14 cellular contexts compared by ENCODE assay signal in genomic region chr1:211942583-211942982, GRCh38.
DNase-seq lines count a peak whose midpoint lies in the region; FAIRE-seq lines count a peak whose summit lies in the region.
"Had no signal": no experiment of that assay in that cellular context is flagged by ENCODE, and none has a peak within 500 bp of the region (broad histone marks: within the 10 kb centered on the region; RNA-seq: fewer than 3 reads in every experiment).

No MANE protein-coding gene starts in this region.

- no peaks in the 10 kb centered on the region for H3K79me1 ChIP-seq in mesenchymal stem cell (replicated peaks; ENCODE audit: low read length, poor library complexity, severe bottlenecking)

- DNase-seq in NCI-H1417 (lab: John Stamatoyannopoulos, UW), result peak in 2 of 3 experiments; percentile 65 to 86
- peak; percentile 42 for DNase-seq in NCI-H748 (lab: John Stamatoyannopoulos, UW; ENCODE audit: unreplicated experiment)
- DNase-seq in amygdala (lab: John Stamatoyannopoulos, UW), result no peak
- no peak for DNase-seq in NK-92 (lab: John Stamatoyannopoulos, UW; ENCODE audit: unreplicated experiment)
- DNase-seq in Kasumi-1 (lab: John Stamatoyannopoulos, UW), result no peak
- DNase-seq in mesenchymal stem cell, result no peak
- DNase-seq: Caco-2, GDM1, GM23248 had no signal

- no peak overlapping the region for H3K18ac ChIP-seq in mesenchymal stem cell (ENCODE audit: low read depth in 1 of 2, low read length in 2 of 2)

- no peak overlapping the region for H4K91ac ChIP-seq in mesenchymal stem cell (ENCODE audit: low read length)

- no peak overlapping the region for H3K4me3 ChIP-seq in mesenchymal stem cell (ENCODE audit: insufficient read depth in 1 of 2, low read depth in 1 of 2, low read length in 2 of 2)
- H3K4me3 ChIP-seq: BLaER1 treated with 17β-estradiol and CSF1 and Interleukin-3, amounts not matched to agents 10 nM and 100 nM; GM23248; HAP-1 had no signal

- no peak overlapping the region for H3K4me2 ChIP-seq in mesenchymal stem cell (ENCODE audit: low read length, poor library complexity, severe bottlenecking)
- H3K4me2 ChIP-seq: BLaER1 treated with 17β-estradiol and CSF1 and Interleukin-3, amounts not matched to agents 10 nM and 100 nM had no signal

- H3K27ac ChIP-seq in mesenchymal stem cell (ENCODE audit: low read length, poor library complexity, severe bottlenecking), result no peak overlapping the region
- H3K27ac ChIP-seq: BLaER1 treated with 17β-estradiol and CSF1 and Interleukin-3, amounts not matched to agents 10 nM and 100 nM; GM23248 had no signal

- no peak overlapping the region for H3K23ac ChIP-seq in mesenchymal stem cell (ENCODE audit: low read length in 2 of 2)

- peak; percentile 96 for FAIRE-seq in islet of Langerhans (lab: Jason Lieb, UNC)
- FAIRE-seq: GM18507, HepG2 had no signal

- no peak overlapping the region for H2BK120ac ChIP-seq in mesenchymal stem cell (ENCODE audit: low read depth, low read length)

- no peak overlapping the region for H4K8ac ChIP-seq in mesenchymal stem cell (ENCODE audit: low read length)

- no peak overlapping the region for H3K14ac ChIP-seq in mesenchymal stem cell (ENCODE audit: low read length in 2 of 2)

- H2AK5ac ChIP-seq in mesenchymal stem cell (ENCODE audit: low read length, severe bottlenecking), result no peak overlapping the region

- no peaks in the 10 kb centered on the region for H3K27me3 ChIP-seq in mesenchymal stem cell (ENCODE audit: control insufficient read depth in 1 of 2, insufficient read depth in 1 of 2, low read length in 2 of 2)
- H3K27me3 ChIP-seq: BLaER1 treated with 17β-estradiol and CSF1 and Interleukin-3, amounts not matched to agents 10 nM and 100 nM had no signal

- H2BK5ac ChIP-seq in mesenchymal stem cell (ENCODE audit: low read depth, low read length, poor library complexity, severe bottlenecking), result no peak overlapping the region

- peaks cover 4 to 28% of the 10 kb centered on the region in 2 experiments for H3K36me3 ChIP-seq in mesenchymal stem cell (ENCODE audit: control insufficient read depth in 1 of 2, insufficient read depth in 2 of 2, low read depth in 1 of 2, low read length in 2 of 2)
- H3K36me3 ChIP-seq: HAP-1 had no signal

- H3K9me3 ChIP-seq in mesenchymal stem cell (ENCODE audit: control insufficient read depth, low read length), result no peaks in the 10 kb centered on the region
- H3K9me3 ChIP-seq: BLaER1 treated with 17β-estradiol and CSF1 and Interleukin-3, amounts not matched to agents 10 nM and 100 nM; Caco-2; HAP-1 had no signal

- 100% methylated on average over 3 of the region's 3 CpGs for WGBS in mesenchymal stem cell

- no peak overlapping the region for H3K4ac ChIP-seq in mesenchymal stem cell (ENCODE audit: low read depth in 1 of 2, low read length in 2 of 2)

- no peak overlapping the region for H2BK12ac ChIP-seq in mesenchymal stem cell (ENCODE audit: low read length in 2 of 2)

- peaks cover 7% of the 10 kb centered on the region for H3K4me1 ChIP-seq in mesenchymal stem cell (ENCODE audit: control insufficient read depth, insufficient read depth, low read depth, low read length)
- H3K4me1 ChIP-seq: Caco-2 had no signal

- no peak overlapping the region for H2AFZ ChIP-seq in mesenchymal stem cell (ENCODE audit: low read depth, low read length)
- H2AFZ ChIP-seq: GM23248 had no signal

- H2BK15ac ChIP-seq in mesenchymal stem cell (ENCODE audit: low read depth, poor library complexity, severe bottlenecking), result no peak overlapping the region

- H3K9ac ChIP-seq in mesenchymal stem cell (ENCODE audit: low read length), result no peak overlapping the region
- H3K9ac ChIP-seq: BLaER1 treated with 17β-estradiol and CSF1 and Interleukin-3, amounts not matched to agents 10 nM and 100 nM; GM23248 had no signal

Comparison
In these comparisons a context has a peak if more than half of its experiments do, and no peak if none do; other contexts are left out.
1. DNase-seq: peak in NCI-H1417 (2 of 3) and NCI-H748 (single experiment); none in amygdala (0 of 56), NK-92 (single experiment), Kasumi-1 (0 of 2) and mesenchymal stem cell (single experiment).